8 cellular contexts compared by ENCODE assay signal in genomic region chr1:207321790-207322530, GRCh38. TPM values are rescaled to one million over a fixed set of nuclear protein-coding genes. Genes with fewer than 3 reads are reported as not detected.
DNase-seq lines count a peak whose midpoint lies in the region; ATAC-seq, FAIRE-seq and TF ChIP-seq lines count a peak whose summit lies in the region.

No MANE protein-coding gene starts in this region.

- peaks cover 5 to 25% (median 16%) of the 10 kb centered on the region in 3 donors for H3K36me3 ChIP-seq in skeletal muscle tissue (ENCODE audit: control insufficient read depth in 3 of 3, insufficient read depth in 3 of 3, low read length in 3 of 3)

- under 1% methylated on average over 10 of the region's 36 CpGs for WGBS in A549 (ENCODE audit: missing lambda C conversion rate)

- H3K4me3 ChIP-seq in A549: peak overlapping the region; percentile 56
- peak overlapping the region; percentile 42 for H3K4me3 ChIP-seq in LNCaP clone FGC (ENCODE audit: low read depth, low read length)
- peak overlapping the region; percentile 84 for H3K4me3 ChIP-seq in iPS-11a (ENCODE audit: low read depth, low read length)
- H3K4me3 ChIP-seq in skeletal muscle tissue (ENCODE audit: low read length in 3 of 3): peak overlapping the region; percentile 69 to 99 (median 88)

- no peak for TF ChIP-seq POLR2A in A549 (IDR thresholded peaks at IDR 0.05; ENCODE audit: low read length)

- no peaks in the 10 kb centered on the region for H3K9me3 ChIP-seq in A549
- H3K9me3 ChIP-seq in skeletal muscle tissue (ENCODE audit: control insufficient read depth in 3 of 3, low read length in 3 of 3): no peaks in the 10 kb centered on the region

- FAIRE-seq in A549 (lab: Jason Lieb, UNC): no peak

- no peak for TF ChIP-seq RAD21 in A549 (conservative IDR thresholded peaks at IDR 0.05 in 1 of 2, IDR thresholded peaks at IDR 0.05 in 1 of 2)

- ATAC-seq in A549: peak; percentile 8 to 57; a peak in 4 of 6 replicates

- POLR2A ChIA-PET in A549 (lab: Yijun Ruan, JAX): interaction anchor here (0.6 to 2.0 kb wide), 19 partner anchors 8 to 346 kb away, joined by 3 to 16 read pairs (median 4); partner anchors contain the start of genes PFKFB2 and YOD1

- peak in 1 of 2 experiments; percentile 38 for DNase-seq in A549 (ENCODE audit: low read depth in 1 of 2, low spot score in 1 of 2)
- DNase-seq in GM13976 (ENCODE audit: low spot score): peak; percentile 21
- DNase-seq in LNCaP clone FGC (ENCODE audit: low read depth): no peak
- DNase-seq in amniotic stem cell (lab: John Stamatoyannopoulos, UW): peak; percentile 4
- DNase-seq in NCI-H2227 (lab: John Stamatoyannopoulos, UW; ENCODE audit: unreplicated experiment): no peak
- DNase-seq in NCI-H1694 (lab: John Stamatoyannopoulos, UW): no peak

- no peak for TF ChIP-seq EP300 in A549 (IDR thresholded peaks at IDR 0.05)

- H3K27ac ChIP-seq in A549: peak overlapping the region; percentile 84 to 96
- peak overlapping the region; percentile 95 for H3K27ac ChIP-seq in skeletal muscle tissue (ENCODE audit: low read depth, low read length)

- in situ Hi-C loops in GM13976 (cut with MboI; ENCODE audit: low sequenced_read_pairs, unreplicated experiment): no loop called here

- H3K27me3 ChIP-seq in skeletal muscle tissue (ENCODE audit: control insufficient read depth in 3 of 3, insufficient read depth in 3 of 3, low read length in 3 of 3): no peaks in the 10 kb centered on the region

- peak overlapping the region; percentile 95 for H3K4me2 ChIP-seq in A549

- CTCF ChIA-PET in A549 (lab: Yijun Ruan, JAX): interaction anchor here (0.7 to 2.8 kb wide), 14 partner anchors 8 to 254 kb away, joined by 3 to 22 read pairs (median 4); no protein-coding TSS in a partner anchor

- H3K4me1 ChIP-seq in A549 (peaks cover 22% of the 10 kb centered on the region), skeletal muscle tissue (ENCODE audit: control insufficient read depth in 3 of 3, insufficient read depth in 3 of 3, low read length in 3 of 3) (peaks cover 5 to 19% (median 12%) of the 10 kb centered on the region in 3 donors)

- TF ChIP-seq CTCF in A549 (IDR thresholded peaks at IDR 0.05): no peak
- no peak for TF ChIP-seq CTCF in GM13976 (IDR thresholded peaks at IDR 0.05; ENCODE audit: borderline replicate concordance, control extremely low read depth, extremely low read depth, insufficient read depth, missing control alignments)
- TF ChIP-seq CTCF in LNCaP clone FGC (IDR thresholded peaks at IDR 0.05; ENCODE audit: control insufficient read depth, extremely low read depth, insufficient read depth): no peak

- peak overlapping the region; percentile 93 to 99 (median 95) for H3K9ac ChIP-seq in skeletal muscle tissue (ENCODE audit: low read depth in 1 of 3, low read length in 3 of 3)

TF ChIP-seq in A549, 52 proteins besides CTCF, POLR2A, EP300 and RAD21:
- TF ChIP-seq CEBPB (IDR thresholded peaks at IDR 0.05): no peak
- peak in 1 of 2 experiments; percentile 14; a peak in 2 of 5 replicates for TF ChIP-seq JUN (IDR thresholded peaks at IDR 0.05)
- no peak for TF ChIP-seq NPAS2 (CRISPR knock-in tag; IDR thresholded peaks at IDR 0.05; ENCODE audit: borderline replicate concordance)
- TF ChIP-seq FOSB (CRISPR knock-in tag; IDR thresholded peaks at IDR 0.05): 0 out of 2 replicates have a peak, but pooled peaks have one; percentile 39
- peak; percentile 67 for TF ChIP-seq PHF8 (IDR thresholded peaks at IDR 0.05; ENCODE audit: borderline replicate concordance, low read depth)

RNA-seq across cellular contexts. Expression of gene CD55, which starts 0.5 kb away (rescaled TPM):
- polyA plus RNA-seq in A549 (2011; rRNA removed) (173 and 180 TPM in 2 replicates), A549 (2017; fragmentation: RNase III; extraction: RNeasy Plus Mini Kit Qiagen cat#74134 plus additional on column Dnase treatment) (35.2 to 44.5 TPM (median 37.0 TPM) in 3 replicates)
- 25.3 and 25.8 TPM in 2 replicates for polyA plus RNA-seq in A549 (2012; cell fraction: cytosol; rRNA removed)
- 18.1 and 18.7 TPM in 2 replicates for polyA plus RNA-seq in A549 (2012; cell fraction: nucleus; rRNA removed)
- 39.7 and 40.5 TPM in 2 replicates for polyA minus RNA-seq in A549 (2011; rRNA and poly(A)+ RNA removed)
- total RNA-seq in skeletal muscle tissue: 11.0 TPM

Comparison
In these comparisons a context has a peak if more than half of its experiments do, and no peak if none do; other contexts are left out.
1. DNase-seq: peak in GM13976 (single experiment) and amniotic stem cell (single experiment); none in LNCaP clone FGC (single experiment), NCI-H2227 (single experiment) and NCI-H1694 (single experiment).
2. Peak in every context shown above with its lines, with median percentiles within 50 percentile points of each other: H3K4me3 ChIP-seq.